In the genomic region with DNA sequence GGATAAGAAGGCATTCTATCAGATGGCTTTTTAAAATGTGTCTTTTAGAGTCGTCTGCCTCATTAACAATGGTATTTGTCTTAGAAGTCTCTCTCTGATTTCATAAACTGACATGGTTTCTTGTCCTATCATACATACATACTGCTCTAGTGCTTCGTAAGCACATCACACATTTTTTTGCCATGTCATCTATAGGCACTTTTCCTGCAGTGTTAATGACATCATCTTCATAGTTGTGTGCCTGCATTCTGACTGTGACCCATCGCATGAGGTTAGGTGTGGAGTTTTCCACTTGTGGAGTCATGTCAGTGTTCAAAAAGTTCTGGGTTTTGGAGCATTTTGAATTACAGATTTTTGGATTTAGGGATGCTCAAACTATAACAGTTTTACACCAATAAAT, we compare ENCODE assay signal across 17 cellular contexts.
A peak's percentile ranks its signal among the peaks of the same experiment; 100 is the strongest.
DNase-seq lines count a peak whose midpoint lies in the region; ATAC-seq, FAIRE-seq and TF ChIP-seq lines count a peak whose summit lies in the region.
"Had no signal": no experiment of that assay in that cellular context is flagged by ENCODE, and none has a peak within 500 bp of the region (broad histone marks: within the 10 kb centered on the region; RNA-seq: fewer than 3 reads in every experiment).

No MANE protein-coding gene starts in this region.

- no peak overlapping the region for H3K4me3 ChIP-seq in A549
- H3K4me3 ChIP-seq in mesendoderm (ENCODE audit: low read length), result no peak overlapping the region
- H3K4me3 ChIP-seq: BLaER1 treated with 17β-estradiol and CSF1 and Interleukin-3, amounts not matched to agents 10 nM and 100 nM had no signal

- no peaks in the 10 kb centered on the region for H3K36me3 Mint-ChIP-seq in chondrocyte (ENCODE audit: low read depth)
- H3K36me3 Mint-ChIP-seq: CD4-positive, CD25-positive, alpha-beta regulatory T cell; IgD-negative memory B cell had no signal

- H3K79me1 ChIP-seq in mesendoderm (ENCODE audit: low read length), result no peaks in the 10 kb centered on the region

- no peaks in the 10 kb centered on the region for H3K4me1 Mint-ChIP-seq in chondrocyte (ENCODE audit: low read depth)
- H3K4me1 Mint-ChIP-seq: CD4-positive, CD25-positive, alpha-beta regulatory T cell; IgD-negative memory B cell had no signal

- H3K36me3 ChIP-seq in mesendoderm (ENCODE audit: control insufficient read depth, insufficient read depth, low read length), result no peaks in the 10 kb centered on the region
- H3K36me3 ChIP-seq: BLaER1 treated with 17β-estradiol and CSF1 and Interleukin-3, amounts not matched to agents 10 nM and 100 nM had no signal

- no peak overlapping the region for H4K5ac ChIP-seq in mesendoderm (ENCODE audit: low read length)

- H3K56ac ChIP-seq in mesendoderm (ENCODE audit: low read length), result no peak overlapping the region

- H3K23ac ChIP-seq in mesendoderm (ENCODE audit: low read length), result no peak overlapping the region

- no peak for TF ChIP-seq CTCF in A549 (IDR thresholded peaks at IDR 0.05)
- no peak for TF ChIP-seq CTCF in chondrocyte (IDR thresholded peaks at IDR 0.05)

- CTCF ChIA-PET in A549 (lab: Yijun Ruan, JAX), result no interaction called here

- no peak overlapping the region for H2BK120ac ChIP-seq in mesendoderm (ENCODE audit: low read depth, low read length)

- H3K27ac ChIP-seq in A549 (no peak overlapping the region), mesendoderm (ENCODE audit: low read depth, low read length) (no peak overlapping the region)
- H3K27ac ChIP-seq: BLaER1 treated with 17β-estradiol and CSF1 and Interleukin-3, amounts not matched to agents 10 nM and 100 nM had no signal

- H2BK5ac ChIP-seq in mesendoderm (ENCODE audit: low read length), result no peak overlapping the region

- ATAC-seq in A549, result no peak
- ATAC-seq: HCT116 had no signal

- POLR2A ChIA-PET in A549 (lab: Yijun Ruan, JAX), result no interaction called here

- H3K27me3 Mint-ChIP-seq in chondrocyte (ENCODE audit: low read depth), result no peaks in the 10 kb centered on the region
- H3K27me3 Mint-ChIP-seq: CD4-positive, CD25-positive, alpha-beta regulatory T cell; IgD-negative memory B cell had no signal

- H3K4ac ChIP-seq in mesendoderm (ENCODE audit: low read depth, low read length), result no peak overlapping the region

- no peaks in the 10 kb centered on the region for H3K27me3 ChIP-seq in mesendoderm (ENCODE audit: insufficient read depth, low read length, poor library complexity)
- H3K27me3 ChIP-seq: BLaER1 treated with 17β-estradiol and CSF1 and Interleukin-3, amounts not matched to agents 10 nM and 100 nM had no signal

- DNase-seq in A549 (ENCODE audit: low read depth in 1 of 2, low spot score in 1 of 2), result peak in 1 of 2 experiments; percentile 23
- DNase-seq in EL, result peak; percentile 19
- DNase-seq in OCI-M1 (lab: John Stamatoyannopoulos, UW), result peak; percentile 48
- DNase-seq in mesendoderm, result peak; percentile 21
- no peak for DNase-seq in NCI-H524 treated with DMSO at 0.1 percent for 48 hours (lab: John Stamatoyannopoulos, UW)
- DNase-seq in NCI-H2171 treated with DMSO at 0.1 percent for 48 hours (lab: John Stamatoyannopoulos, UW), result no peak
- DNase-seq in chondrocyte (ENCODE audit: low spot score), result no peak
- DNase-seq: ACHN; CD4-positive, CD25-positive, alpha-beta regulatory T cell; DMS 273 treated with DMSO at 0.1 percent for 48 hours; DMS79 treated with DMSO at 0.1 percent for 48 hours; GF-D8; KG1 had no signal

- H3K4me1 ChIP-seq in A549 (no peaks in the 10 kb centered on the region), mesendoderm (ENCODE audit: control insufficient read depth, low read depth, low read length) (no peaks in the 10 kb centered on the region)
- H3K4me1 ChIP-seq: BLaER1 treated with 17β-estradiol and CSF1 and Interleukin-3, amounts not matched to agents 10 nM and 100 nM had no signal

- H3K9ac ChIP-seq in mesendoderm (ENCODE audit: low read length), result no peak overlapping the region
- H3K9ac ChIP-seq: BLaER1 treated with 17β-estradiol and CSF1 and Interleukin-3, amounts not matched to agents 10 nM and 100 nM had no signal

- H3K9me3 ChIP-seq in A549, result no peaks in the 10 kb centered on the region
- H3K9me3 ChIP-seq: BLaER1 treated with 17β-estradiol and CSF1 and Interleukin-3, amounts not matched to agents 10 nM and 100 nM had no signal

- H3K79me2 ChIP-seq in mesendoderm (ENCODE audit: control insufficient read depth, insufficient read depth, low read length), result no peaks in the 10 kb centered on the region

- no peak overlapping the region for H2BK15ac ChIP-seq in mesendoderm (replicated peaks; ENCODE audit: low read depth)

- no peak for TF ChIP-seq EP300 in A549 (IDR thresholded peaks at IDR 0.05)

- H3K4me3 Mint-ChIP-seq in chondrocyte (ENCODE audit: unreplicated experiment), result no peak overlapping the region
- H3K4me3 Mint-ChIP-seq: CD4-positive, CD25-positive, alpha-beta regulatory T cell; IgD-negative memory B cell had no signal

- H3K27ac Mint-ChIP-seq in chondrocyte (ENCODE audit: unreplicated experiment), result no peak overlapping the region
- H3K27ac Mint-ChIP-seq: CD4-positive, CD25-positive, alpha-beta regulatory T cell; IgD-negative memory B cell had no signal

- 45% methylated on average over 3 of the region's 3 CpGs for WGBS in A549 (ENCODE audit: missing lambda C conversion rate)
- no CpG with 5 or more reads among the region's 3 CpGs for WGBS in mesendoderm (ENCODE audit: extremely low coverage, insufficient coverage, low lambda C conversion rate)

- H3K4me2 ChIP-seq in A549, result peak overlapping the region; percentile 18; the same call in 1 of the 3 replicates
- no peak overlapping the region for H3K4me2 ChIP-seq in mesendoderm (ENCODE audit: low read length)
- H3K4me2 ChIP-seq: BLaER1 treated with 17β-estradiol and CSF1 and Interleukin-3, amounts not matched to agents 10 nM and 100 nM had no signal

- H2AK5ac ChIP-seq in mesendoderm (ENCODE audit: low read length), result no peak overlapping the region

- FAIRE-seq in A549 (lab: Jason Lieb, UNC), result no peak
- FAIRE-seq: H1 had no signal

- no peaks in the 10 kb centered on the region for H3K9me3 Mint-ChIP-seq in chondrocyte (ENCODE audit: low read depth)

- H3K18ac ChIP-seq in mesendoderm (ENCODE audit: low read length), result no peak overlapping the region

- no peak for TF ChIP-seq RAD21 in A549 (conservative IDR thresholded peaks at IDR 0.05 in 1 of 2, IDR thresholded peaks at IDR 0.05 in 1 of 2)

- no peak overlapping the region for H4K8ac ChIP-seq in mesendoderm (ENCODE audit: low read depth, low read length)

- no peak for TF ChIP-seq POLR2A in A549 (IDR thresholded peaks at IDR 0.05; ENCODE audit: low read length)

TF ChIP-seq in A549, 52 proteins besides CTCF, POLR2A, EP300 and RAD21:
- TF ChIP-seq, protein P1, sequence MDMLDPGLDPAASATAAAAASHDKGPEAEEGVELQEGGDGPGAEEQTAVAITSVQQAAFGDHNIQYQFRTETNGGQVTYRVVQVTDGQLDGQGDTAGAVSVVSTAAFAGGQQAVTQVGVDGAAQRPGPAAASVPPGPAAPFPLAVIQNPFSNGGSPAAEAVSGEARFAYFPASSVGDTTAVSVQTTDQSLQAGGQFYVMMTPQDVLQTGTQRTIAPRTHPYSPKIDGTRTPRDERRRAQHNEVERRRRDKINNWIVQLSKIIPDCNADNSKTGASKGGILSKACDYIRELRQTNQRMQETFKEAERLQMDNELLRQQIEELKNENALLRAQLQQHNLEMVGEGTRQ (IDR thresholded peaks at IDR 0.05), result no peak
- TF ChIP-seq MAFK (IDR thresholded peaks at IDR 0.05; ENCODE audit: partially characterized antibody), result peak; percentile 59

Comparison
In these comparisons a context has a peak if more than half of its experiments do, and no peak if none do; other contexts are left out.
1. DNase-seq: peak in EL (single experiment), OCI-M1 (single experiment) and mesendoderm (single experiment); none in NCI-H524 treated with DMSO at 0.1 percent for 48 hours (single experiment), NCI-H2171 treated with DMSO at 0.1 percent for 48 hours (single experiment) and chondrocyte (single experiment).